14 cellular contexts compared by ENCODE assay signal in genomic region chr17:47310186-47310733, GRCh38. TPM values are rescaled to one million over a fixed set of nuclear protein-coding genes. Genes with fewer than 3 reads are reported as not detected.
A peak's percentile ranks its signal among the peaks of the same experiment; 100 is the strongest.
DNase-seq lines count a peak whose midpoint lies in the region; ATAC-seq and TF ChIP-seq lines count a peak whose summit lies in the region.
"Had no signal": no experiment of that assay in that cellular context is flagged by ENCODE, and none has a peak within 500 bp of the region (broad histone marks: within the 10 kb centered on the region; RNA-seq: fewer than 3 reads in every experiment).

No MANE protein-coding gene starts in this region.

- H3K9me3 Mint-ChIP-seq in memory B cell = no peaks in the 10 kb centered on the region
- H3K9me3 Mint-ChIP-seq in immature natural killer cell = no peaks in the 10 kb centered on the region

- no peak for TF ChIP-seq CTCF in Panc1 (IDR thresholded peaks at IDR 0.05)
- TF ChIP-seq CTCF in thyroid gland (IDR thresholded peaks at IDR 0.05) = no peak

- POLR2A ChIA-PET in Panc1 (lab: Charles Lee) = no interaction called here

- H3K27me3 ChIP-seq in Panc1 (ENCODE audit: control insufficient read depth, insufficient read depth, low read length) (no peaks in the 10 kb centered on the region), thyroid gland (no peaks in the 10 kb centered on the region)
- H3K27me3 ChIP-seq: BLaER1, SJCRH30 had no signal

- H3K36me3 ChIP-seq in Panc1 (ENCODE audit: control insufficient read depth, insufficient read depth, low read length) (no peaks in the 10 kb centered on the region), thyroid gland (peaks cover 17 to 27% of the 10 kb centered on the region in 2 donors)
- H3K36me3 ChIP-seq: BLaER1, SJCRH30 had no signal

- H3K4me3 Mint-ChIP-seq in memory B cell (no peak overlapping the region), immature natural killer cell (no peak overlapping the region)

- intact Hi-C loops in Panc1 (cut with micrococcal nuclease; ENCODE audit: unreplicated experiment) (no loop called here), thyroid gland (cut with DNase I) (no loop called here), cardiac septum (cut with DNase I) (no loop called here)

- WGBS in thyroid gland, 2 donors = 81 to 89% methylated on average over 3 to 4 of the region's 4 CpGs

- H3K36me3 Mint-ChIP-seq in memory B cell (no peaks in the 10 kb centered on the region), immature natural killer cell (no peaks in the 10 kb centered on the region)

- H3K4me1 Mint-ChIP-seq in memory B cell (peaks cover 2% of the 10 kb centered on the region), immature natural killer cell (peaks cover 2 to 3% of the 10 kb centered on the region in 2 donors)

- no peak for TF ChIP-seq POLR2A in thyroid gland (IDR thresholded peaks at IDR 0.05)

- in situ Hi-C loops in Panc1 (cut with HindIII; ENCODE audit: low pct_unique_long_range_greater_than_20kb, low sequenced_read_pairs) = no loop called here

- H3K27ac Mint-ChIP-seq in memory B cell = peak overlapping the region; percentile 37
- no peak overlapping the region for H3K27ac Mint-ChIP-seq in immature natural killer cell

- BruUV-seq in Panc1 (replicated peaks; lab: Mats Ljungman, UMichigan) = TSS peak; percentile 86

- peak overlapping the region; percentile 34; the same call in 1 of the 2 replicates for H3K27ac ChIP-seq in Panc1 (ENCODE audit: low read length)
- peak overlapping the region in 2 of 3 donors; percentile 40 to 47 for H3K27ac ChIP-seq in thyroid gland
- H3K27ac ChIP-seq: 22Rv1, BLaER1, SJCRH30 had no signal

- DNase-seq in NCI-H1417 (lab: John Stamatoyannopoulos, UW) (peak in 2 of 3 experiments; percentile 36 to 69), NCI-H1417 treated with DMSO at 0.1 percent for 48 hours (lab: John Stamatoyannopoulos, UW) (no peak), Panc1 (ENCODE audit: low read depth, low spot score) (no peak), memory B cell (ENCODE audit: low spot score in 2 of 2) (no peak), thyroid gland (no peak), cardiac septum (ENCODE audit: low spot score) (no peak), immature natural killer cell (no peak)
- DNase-seq: DMS 273 treated with DMSO at 0.1 percent for 48 hours, MM.1S, NCI-H1105 treated with DMSO at 0.1 percent for 48 hours, SJCRH30 had no signal

- ATAC-seq in Panc1 (no peak), memory B cell (ENCODE audit: low read depth) (no peak), HG03045 (IDR thresholded peaks at IDR 0.05; ENCODE audit: unreplicated experiment) (no peak)

- H3K9me3 ChIP-seq in Panc1 (ENCODE audit: control insufficient read depth, insufficient read depth, low read depth, low read length) (no peaks in the 10 kb centered on the region), thyroid gland (no peaks in the 10 kb centered on the region)
- H3K9me3 ChIP-seq: BLaER1, SJCRH30 had no signal

- H3K4me3 ChIP-seq in Panc1 (ENCODE audit: low read depth in 2 of 2, low read length in 2 of 2) (no peak overlapping the region), thyroid gland (replicated peaks in 1 of 3) (no peak overlapping the region)
- H3K4me3 ChIP-seq: BLaER1, SJCRH30 had no signal

- peaks cover 13% of the 10 kb centered on the region for H3K4me1 ChIP-seq in Panc1 (ENCODE audit: control insufficient read depth, insufficient read depth, low read length)
- peaks cover 9 to 22% of the 10 kb centered on the region in 2 donors for H3K4me1 ChIP-seq in thyroid gland

- CTCF ChIA-PET in Panc1 (lab: Charles Lee) = no interaction called here

- no peaks in the 10 kb centered on the region for H3K27me3 Mint-ChIP-seq in memory B cell
- peaks cover 0 to 3% (median 2%) of the 10 kb centered on the region in 3 donors for H3K27me3 Mint-ChIP-seq in immature natural killer cell (ENCODE audit: low read depth in 3 of 3)

RNA-seq across cellular contexts. Expression of gene EFCAB13, which starts 13.5 kb away (rescaled TPM):
- total RNA-seq in Panc1 (2021; ENCODE audit: unreplicated experiment) (7.1 TPM), thyroid gland (10 to 100 TPM; 26.5 to 94.1 (median 48.1) TPM), cardiac septum (3.0 TPM)
- 3.0 TPM for polyA plus RNA-seq in Panc1 (2012; ENCODE audit: insufficient read length)
- polyA plus RNA-seq in immature natural killer cell = 1 to 10 TPM in 2 of 3 donors, under 1 TPM in 1; 0.97 to 1.0 (median 1.0) TPM

RNA-seq across cellular contexts. Expression of gene ITGB3, which starts 56.6 kb away (rescaled TPM):
- total RNA-seq in Panc1 (2021; ENCODE audit: unreplicated experiment) (17.6 TPM), thyroid gland (100 to 1,000 TPM; 102 to 260 (median 149) TPM), cardiac septum (5.7 TPM)
- 12.8 TPM for polyA plus RNA-seq in Panc1 (2012; ENCODE audit: insufficient read length)
- polyA plus RNA-seq in immature natural killer cell = 10 to 100 TPM in 1 of 3 donors, 1 to 10 TPM in 1, not detected in 1; 1.1 to 11.0 TPM

Comparison
In these comparisons a context has a peak if more than half of its experiments do, and no peak if none do; other contexts are left out.
1. DNase-seq: peak in NCI-H1417 (2 of 3); none in NCI-H1417 treated with DMSO at 0.1 percent for 48 hours (single experiment), Panc1 (single experiment), memory B cell (0 of 2), thyroid gland (0 of 2), cardiac septum (single experiment) and immature natural killer cell (0 of 3).